In genomic region chr6:49551126-49551865, GRCh38 we compare ENCODE assay signal across 1 cellular context.
TF ChIP-seq lines count a peak whose summit lies in the region.

No MANE protein-coding gene starts in this region.

TF ChIP-seq in HepG2, 621 proteins besides CTCF, POLR2A, EP300 and RAD21 (continued from another document):
- TF ChIP-seq STAG1 (CRISPR knock-in tag; IDR thresholded peaks at IDR 0.05), result no peak
